In the genomic region with DNA sequence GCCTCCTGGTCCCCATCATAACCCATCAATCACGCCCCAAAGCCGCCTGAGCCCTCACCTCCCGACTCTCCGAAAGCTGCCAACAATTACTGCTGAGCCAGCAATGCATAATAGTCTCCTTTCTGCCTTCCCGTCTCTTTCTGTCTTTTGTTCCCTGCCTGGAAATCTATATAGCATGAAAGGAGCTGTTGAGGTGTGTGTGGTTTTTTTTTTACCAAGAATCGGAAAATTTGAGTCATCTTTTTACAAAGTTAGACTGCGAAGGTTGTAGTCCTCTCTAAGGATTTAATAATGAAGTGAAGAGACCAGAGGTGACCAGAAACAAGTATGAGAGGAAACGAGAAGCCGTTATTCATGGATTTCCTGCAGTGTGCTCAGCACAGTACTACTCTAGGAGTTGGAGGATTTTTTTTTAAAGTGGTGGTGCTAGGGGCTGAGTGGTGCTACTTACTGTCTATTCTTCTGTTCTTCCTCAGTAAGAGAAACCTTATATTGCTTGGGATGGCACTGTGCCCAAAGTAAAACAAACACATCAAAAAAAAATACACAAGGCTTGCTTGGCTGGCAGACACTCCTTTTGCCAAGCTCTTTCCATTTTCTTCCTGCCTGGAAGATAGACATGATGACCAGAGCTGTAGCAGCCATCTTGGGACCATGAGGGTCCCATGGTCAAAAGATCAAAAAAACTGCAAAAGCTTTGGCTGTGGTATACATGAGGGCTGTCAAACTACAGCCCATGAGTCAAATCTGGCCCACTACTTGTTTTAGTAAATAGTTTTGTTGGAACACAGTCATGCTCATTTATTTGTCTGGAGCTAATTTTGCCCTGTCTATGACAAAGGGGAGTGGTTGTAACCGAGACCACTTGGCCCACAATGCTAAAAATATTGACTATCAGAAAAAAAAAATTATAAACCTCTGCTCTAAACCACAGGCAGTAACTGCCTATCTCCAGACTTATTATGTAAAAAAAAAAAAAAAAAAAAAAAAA, we compare ENCODE assay signal across 8 cellular contexts. TPM values are rescaled to one million over a fixed set of nuclear protein-coding genes. Genes with fewer than 3 reads are reported as not detected.
DNase-seq lines count a peak whose midpoint lies in the region; ATAC-seq, FAIRE-seq and TF ChIP-seq lines count a peak whose summit lies in the region.

No MANE protein-coding gene starts in this region.

- TF ChIP-seq EP300 in A549 (IDR thresholded peaks at IDR 0.05) = no peak

- H3K14ac ChIP-seq in mesenchymal stem cell (ENCODE audit: low read length in 2 of 2) = peak overlapping the region in 1 of 2 experiments; percentile 35

- no peak overlapping the region for H3K4ac ChIP-seq in mesenchymal stem cell (ENCODE audit: low read depth in 1 of 2, low read length in 2 of 2)

- H3K18ac ChIP-seq in mesenchymal stem cell (ENCODE audit: low read depth in 1 of 2, low read length in 2 of 2) = no peak overlapping the region

- TF ChIP-seq RAD21 in A549 (conservative IDR thresholded peaks at IDR 0.05 in 1 of 2, IDR thresholded peaks at IDR 0.05 in 1 of 2) = no peak

- no peaks in the 10 kb centered on the region for H3K79me1 ChIP-seq in mesenchymal stem cell (replicated peaks; ENCODE audit: low read length, poor library complexity, severe bottlenecking)

- H3K9ac ChIP-seq in adipocyte (ENCODE audit: low read length) (peak overlapping the region; percentile 83), mesenchymal stem cell (ENCODE audit: low read length) (peak overlapping the region; percentile 86)

- H3K36me3 ChIP-seq in HEK293 (ENCODE audit: control insufficient read depth in 2 of 2, insufficient read depth in 1 of 2, low read length in 2 of 2) (no peaks in the 10 kb centered on the region), adipocyte (ENCODE audit: control insufficient read depth, insufficient read depth, low read length, severe bottlenecking) (no peaks in the 10 kb centered on the region), mesenchymal stem cell (ENCODE audit: control insufficient read depth in 1 of 2, insufficient read depth in 2 of 2, low read depth in 1 of 2, low read length in 2 of 2) (no peaks in the 10 kb centered on the region)

- H3K4me1 ChIP-seq in A549 (peaks cover 27% of the 10 kb centered on the region), HEK293 (ENCODE audit: control insufficient read depth, insufficient read depth, low read length) (no peaks in the 10 kb centered on the region), adipocyte (ENCODE audit: control insufficient read depth, insufficient read depth, low read length) (peaks cover 31% of the 10 kb centered on the region), mesenchymal stem cell (ENCODE audit: control insufficient read depth, insufficient read depth, low read depth, low read length) (peaks cover 11% of the 10 kb centered on the region)

- POLR2A ChIA-PET in A549 (lab: Yijun Ruan, JAX) (interaction anchor here (0.6 to 1.3 kb wide), 3 partner anchors 76 to 183 kb away, joined by 3 read pairs; no protein-coding TSS in a partner anchor), HEK293 (lab: Yijun Ruan, JAX) (interaction anchor here (1.3 to 2.0 kb wide), 2 partner anchors 55 to 183 kb away, joined by 3 to 5 read pairs; partner anchors contain the start of gene TASOR2)

- H2BK120ac ChIP-seq in mesenchymal stem cell (ENCODE audit: low read depth, low read length) = no peak overlapping the region

- H2BK12ac ChIP-seq in mesenchymal stem cell (ENCODE audit: low read length in 2 of 2) = no peak overlapping the region

- no peak overlapping the region for H2AK5ac ChIP-seq in mesenchymal stem cell (ENCODE audit: low read length, severe bottlenecking)

- CTCF ChIA-PET in A549 (lab: Yijun Ruan, JAX) = interaction anchor here (0.6 to 5.2 kb wide), 46 partner anchors 9 to 848 kb away, joined by 3 to 47 read pairs (median 4); no protein-coding TSS in a partner anchor
- CTCF ChIA-PET in HEK293 (lab: Yijun Ruan, JAX) = interaction anchor here (0.6 to 3.4 kb wide), 32 partner anchors 8 to 813 kb away, joined by 3 to 44 read pairs (median 3); no protein-coding TSS in a partner anchor

- H3K9me3 ChIP-seq in A549 = no peaks in the 10 kb centered on the region
- H3K9me3 ChIP-seq in HEK293 (ENCODE audit: control insufficient read depth, insufficient read depth, low read depth, low read length) = no peaks in the 10 kb centered on the region
- H3K9me3 ChIP-seq in adipocyte (ENCODE audit: control insufficient read depth, low read length) = no peaks in the 10 kb centered on the region
- no peaks in the 10 kb centered on the region for H3K9me3 ChIP-seq in mesenchymal stem cell (ENCODE audit: control insufficient read depth, low read length)

- TF ChIP-seq CTCF in A549 (IDR thresholded peaks at IDR 0.05) (no peak), HEK293 (tag by site-specific recombination; IDR thresholded peaks at IDR 0.05) (no peak), GM20000 (IDR thresholded peaks at IDR 0.05; ENCODE audit: extremely low read depth, missing control alignments) (no peak)

- no peak for TF ChIP-seq POLR2A in A549 (IDR thresholded peaks at IDR 0.05; ENCODE audit: low read length)

- DNase-seq in A549 (ENCODE audit: low read depth in 1 of 2, low spot score in 1 of 2) (no peak), adipocyte (ENCODE audit: low read depth) (peak; percentile 61), mesenchymal stem cell (peak; percentile 61), GM20000 (ENCODE audit: low spot score) (no peak), GOT3 (lab: John Stamatoyannopoulos, UW) (no peak)

- no peak for FAIRE-seq in A549 (lab: Jason Lieb, UNC)

- H3K4me3 ChIP-seq in A549 (no peak overlapping the region), HEK293 (ENCODE audit: low read depth, low read length) (no peak overlapping the region), adipocyte (ENCODE audit: low read length) (peak overlapping the region; percentile 78), mesenchymal stem cell (ENCODE audit: insufficient read depth in 1 of 2, low read depth in 1 of 2, low read length in 2 of 2) (peak overlapping the region in 1 of 2 experiments; percentile 80)

- no peaks in the 10 kb centered on the region for H3K27me3 ChIP-seq in adipocyte (replicated peaks; ENCODE audit: control insufficient read depth, insufficient read depth, low read length)
- no peaks in the 10 kb centered on the region for H3K27me3 ChIP-seq in mesenchymal stem cell (ENCODE audit: control insufficient read depth in 1 of 2, insufficient read depth in 1 of 2, low read length in 2 of 2)

- ATAC-seq in A549 (no peak), HG03460 (IDR thresholded peaks at IDR 0.05; ENCODE audit: unreplicated experiment) (no peak), HG03354 (IDR thresholded peaks at IDR 0.05; ENCODE audit: poor library complexity, severe bottlenecking, unreplicated experiment) (no peak)

- WGBS in A549 (ENCODE audit: missing lambda C conversion rate) = 68% methylated on average over 10 of the region's 10 CpGs
- WGBS in mesenchymal stem cell = 51% methylated on average over 9 of the region's 10 CpGs

- H2BK15ac ChIP-seq in mesenchymal stem cell (ENCODE audit: low read depth, poor library complexity, severe bottlenecking) = no peak overlapping the region

- H3K27ac ChIP-seq in A549 (no peak overlapping the region; a peak in 1 of 6 replicates), HEK293 (ENCODE audit: extremely low read depth, low read depth, low read length) (no peak overlapping the region), mesenchymal stem cell (ENCODE audit: low read length, poor library complexity, severe bottlenecking) (no peak overlapping the region)

- no peak overlapping the region for H2BK5ac ChIP-seq in mesenchymal stem cell (ENCODE audit: low read depth, low read length, poor library complexity, severe bottlenecking)

- no peak overlapping the region for H4K91ac ChIP-seq in mesenchymal stem cell (ENCODE audit: low read length)

- H4K8ac ChIP-seq in mesenchymal stem cell (ENCODE audit: low read length) = no peak overlapping the region

- H3K23ac ChIP-seq in mesenchymal stem cell (ENCODE audit: low read length in 2 of 2) = no peak overlapping the region

- H3K4me2 ChIP-seq in A549 (peak overlapping the region; percentile 35; the same call in 1 of the 3 replicates), mesenchymal stem cell (ENCODE audit: low read length, poor library complexity, severe bottlenecking) (no peak overlapping the region)

- H2AFZ ChIP-seq in mesenchymal stem cell (ENCODE audit: low read depth, low read length) = no peak overlapping the region

TF ChIP-seq in A549, 52 proteins besides CTCF, POLR2A, EP300 and RAD21 (continues in another document):
- TF ChIP-seq E2F6 (IDR thresholded peaks at IDR 0.05; ENCODE audit: borderline replicate concordance, low read depth) (no peak), NR3C1 (IDR thresholded peaks at IDR 0.05) (no peak), NFE2L2 (conservative IDR thresholded peaks at IDR 0.05; ENCODE audit: low read length) (no peak)

TF ChIP-seq in HEK293, 187 proteins besides CTCF, POLR2A, EP300 and RAD21 (continues in another document):
- TF ChIP-seq, protein P1, sequence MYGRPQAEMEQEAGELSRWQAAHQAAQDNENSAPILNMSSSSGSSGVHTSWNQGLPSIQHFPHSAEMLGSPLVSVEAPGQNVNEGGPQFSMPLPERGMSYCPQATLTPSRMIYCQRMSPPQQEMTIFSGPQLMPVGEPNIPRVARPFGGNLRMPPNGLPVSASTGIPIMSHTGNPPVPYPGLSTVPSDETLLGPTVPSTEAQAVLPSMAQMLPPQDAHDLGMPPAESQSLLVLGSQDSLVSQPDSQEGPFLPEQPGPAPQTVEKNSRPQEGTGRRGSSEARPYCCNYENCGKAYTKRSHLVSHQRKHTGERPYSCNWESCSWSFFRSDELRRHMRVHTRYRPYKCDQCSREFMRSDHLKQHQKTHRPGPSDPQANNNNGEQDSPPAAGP (tag by site-specific recombination; IDR thresholded peaks at IDR 0.05) = no peak
- no peak for TF ChIP-seq ZNF501 (tag by site-specific recombination; IDR thresholded peaks at IDR 0.05)
- 0 out of 2 replicates have a peak, but pooled peaks have one; percentile 39 for TF ChIP-seq ZNF580 (tag by site-specific recombination; IDR thresholded peaks at IDR 0.05)

RNA-seq across cellular contexts. Expression of gene ASB13, which starts 37.3 kb away (rescaled TPM):
- polyA plus RNA-seq in A549 (2011; rRNA removed) (12.9 and 14.7 TPM in 2 replicates), A549 (2017; fragmentation: RNase III; extraction: RNeasy Plus Mini Kit Qiagen cat#74134 plus additional on column Dnase treatment) (9.0 to 10.9 TPM (median 10.5 TPM) in 3 replicates)
- polyA plus RNA-seq in A549 (2012; cell fraction: cytosol; rRNA removed) = 9.1 and 11.6 TPM in 2 replicates
- 9.0 and 9.7 TPM in 2 replicates for polyA plus RNA-seq in A549 (2012; cell fraction: nucleus; rRNA removed)
- polyA minus RNA-seq in A549 (2011; rRNA and poly(A)+ RNA removed) = 21.5 and 22.5 TPM in 2 replicates
- polyA plus RNA-seq in mesenchymal stem cell (2013, experiment 1 of 2) = 5.1 TPM
- polyA plus RNA-seq in mesenchymal stem cell (2013, experiment 2 of 2) = 5.1 TPM

RNA-seq across cellular contexts. Expression of gene TASOR2, which starts 55.5 kb away (rescaled TPM):
- polyA plus RNA-seq in A549 (2011; rRNA removed) (79.4 and 96.7 TPM in 2 replicates), A549 (2017; fragmentation: RNase III; extraction: RNeasy Plus Mini Kit Qiagen cat#74134 plus additional on column Dnase treatment) (26.7 to 32.7 TPM (median 27.0 TPM) in 3 replicates)
- polyA plus RNA-seq in A549 (2012; cell fraction: cytosol; rRNA removed) = 15.3 and 17.8 TPM in 2 replicates
- 19.0 and 21.5 TPM in 2 replicates for polyA plus RNA-seq in A549 (2012; cell fraction: nucleus; rRNA removed)
- 68.7 TPM in 2 replicates for polyA minus RNA-seq in A549 (2011; rRNA and poly(A)+ RNA removed)
- 14.7 TPM for polyA plus RNA-seq in mesenchymal stem cell (2013, experiment 1 of 2)
- polyA plus RNA-seq in mesenchymal stem cell (2013, experiment 2 of 2) = 15.4 TPM

Comparison
In these comparisons a context has a peak if more than half of its experiments do, and no peak if none do; other contexts are left out.
1. DNase-seq: peak in adipocyte (single experiment) and mesenchymal stem cell (single experiment); none in A549 (0 of 2), GM20000 (single experiment) and GOT3 (single experiment).